ENCODE assay signal across 20 cellular contexts in the genomic region with DNA sequence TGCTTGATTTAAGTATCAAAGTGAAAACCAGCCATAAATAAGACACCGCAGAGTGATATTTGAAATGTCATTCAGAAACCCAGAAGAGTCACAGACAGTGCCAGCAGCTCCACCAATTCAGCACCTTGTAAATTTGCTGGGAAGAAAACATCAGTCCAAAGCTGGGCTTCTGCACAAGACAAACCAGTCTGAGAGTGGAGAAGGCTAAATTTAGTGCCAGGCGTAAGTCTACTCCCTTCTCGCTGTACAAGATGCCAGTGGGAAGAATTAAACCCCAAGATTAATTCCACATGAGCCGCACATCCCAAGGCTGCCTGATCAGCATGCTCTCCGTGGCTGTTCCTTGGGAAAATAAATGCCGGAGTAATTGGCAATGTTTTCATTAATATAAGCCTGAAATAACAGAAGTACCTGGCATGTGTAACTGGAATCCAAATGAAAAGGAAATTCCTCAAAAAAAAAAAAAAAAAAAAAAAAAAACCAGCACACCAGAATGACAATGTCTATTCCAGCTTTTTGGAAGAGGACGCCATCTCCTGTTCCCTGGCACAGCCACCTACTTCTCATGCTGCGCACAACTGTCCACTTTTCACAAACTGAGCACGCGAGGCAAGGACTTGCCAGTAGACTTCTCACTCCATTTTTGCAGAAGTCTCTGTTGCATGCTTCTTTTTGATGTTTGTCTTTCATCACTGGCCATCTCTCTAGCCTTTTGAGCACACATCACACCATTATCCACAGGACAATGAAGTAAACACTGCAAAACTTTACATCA.
DNase-seq lines count a peak whose midpoint lies in the region; ATAC-seq and TF ChIP-seq lines count a peak whose summit lies in the region.
"Had no signal": no experiment of that assay in that cellular context is flagged by ENCODE, and none has a peak within 500 bp of the region (broad histone marks: within the 10 kb centered on the region; RNA-seq: fewer than 3 reads in every experiment).

No MANE protein-coding gene starts in this region.

- H3K9me3 Mint-ChIP-seq in WTC11, result no peaks in the 10 kb centered on the region
- H3K9me3 Mint-ChIP-seq: activated naive CD8-positive, alpha-beta T cell treated with anti-CD3 and anti-CD28 coated beads for 36 hours; activated T-helper 1 cell treated with anti-CD3 and anti-CD28 coated beads, Interleukin-12 subunit alpha, Interleukin-12 subunit beta, Interleukin-2, Interleukin-4 antibody, amounts not matched to agents 30 ng/mL and 10 ng/mL and 1 ng/mL, durations not matched to agents 14 hours and 24 hours and 36 hours; central memory CD8-positive, alpha-beta T cell; T-helper 1 cell treated with Interleukin-12 subunit alpha and Interleukin-12 subunit beta and Interleukin-4 antibody, amounts not matched to agents 30 μg/mL and 1 μg/mL, for 36 hours had no signal

- DNase-seq in WTC11 (ENCODE audit: low spot score), result no peak
- DNase-seq in epidermal melanocyte (ENCODE audit: insufficient read length, low spot score), result peak; percentile 10
- DNase-seq in pons (ENCODE audit: low spot score), result peak; percentile 81
- no peak for DNase-seq in PC-9
- DNase-seq in DMS53 treated with DMSO at 0.1 percent for 48 hours (lab: John Stamatoyannopoulos, UW; ENCODE audit: unreplicated experiment), result no peak
- DNase-seq: activated CD8-positive, alpha-beta memory T cell treated with anti-CD3 and anti-CD28 coated beads for 24 hours; activated naive CD8-positive, alpha-beta T cell treated with anti-CD3 and anti-CD28 coated beads for 36 hours; AML-193; foreskin keratinocyte; KG1; NCI-H1092; ovary; Right ventricle myocardium superior had no signal

- CTCF ChIA-PET in WTC11 (lab: Charles Lee) (interaction anchor here (1.2 to 1.6 kb wide), 3 partner anchors 52 to 94 kb away, joined by 3 to 6 read pairs (median 4); no protein-coding TSS in a partner anchor), PC-9 (lab: Charles Lee) (no interaction called here)

- no TSS peak for BruUV-seq in PC-9 (replicated peaks; lab: Mats Ljungman, UMichigan)

- peak overlapping the region; percentile 94; the same call in 1 of the 2 replicates for H3K27ac Mint-ChIP-seq in WTC11
- H3K27ac Mint-ChIP-seq: activated naive CD8-positive, alpha-beta T cell treated with anti-CD3 and anti-CD28 coated beads for 36 hours; activated T-helper 1 cell treated with anti-CD3 and anti-CD28 coated beads, Interleukin-12 subunit alpha, Interleukin-12 subunit beta, Interleukin-2, Interleukin-4 antibody, amounts not matched to agents 30 ng/mL and 10 ng/mL and 1 ng/mL, durations not matched to agents 14 hours and 24 hours and 36 hours; T-helper 1 cell treated with Interleukin-12 subunit alpha and Interleukin-12 subunit beta and Interleukin-4 antibody, amounts not matched to agents 30 μg/mL and 1 μg/mL, for 36 hours had no signal

- no peaks in the 10 kb centered on the region for H3K79me2 ChIP-seq in PC-9 (ENCODE audit: low read depth)

- peaks cover 49% of the 10 kb centered on the region for H3K4me1 Mint-ChIP-seq in WTC11

- TF ChIP-seq CTCF in WTC11 (IDR thresholded peaks at IDR 0.05) (no peak), PC-9 (conservative IDR thresholded peaks at IDR 0.05) (no peak)

- H2AFZ ChIP-seq in PC-9, result no peak overlapping the region

- peaks cover 19% of the 10 kb centered on the region; the same call in 1 of the 2 replicates for H3K36me3 ChIP-seq in BLaER1
- H3K36me3 ChIP-seq in PC-9 (ENCODE audit: low read depth), result no peaks in the 10 kb centered on the region
- H3K36me3 ChIP-seq: ovary had no signal

- POLR2A ChIA-PET in WTC11 (lab: Charles Lee) (no interaction called here), PC-9 (lab: Charles Lee; ENCODE audit: unreplicated experiment) (no interaction called here)

- no peak overlapping the region for H3K9ac ChIP-seq in BLaER1

- no peaks in the 10 kb centered on the region for H3K27me3 Mint-ChIP-seq in WTC11 (ENCODE audit: low read depth)

- H3K4me3 ChIP-seq in BLaER1 (no peak overlapping the region), PC-9 (no peak overlapping the region)
- H3K4me3 ChIP-seq: ovary had no signal

- H3K27ac ChIP-seq in BLaER1 (peak overlapping the region; percentile 44; the same call in 1 of the 2 replicates), PC-9 (no peak overlapping the region)
- H3K27ac ChIP-seq: foreskin keratinocyte, ovary had no signal

- intact Hi-C loops in PC-9 (cut with micrococcal nuclease; ENCODE audit: unreplicated experiment), result no loop called here

- H3K27me3 ChIP-seq in BLaER1 (no peaks in the 10 kb centered on the region), PC-9 (ENCODE audit: insufficient read depth, low read depth) (no peaks in the 10 kb centered on the region)
- H3K27me3 ChIP-seq: foreskin keratinocyte, ovary had no signal

- no peak overlapping the region for H3K4me3 Mint-ChIP-seq in WTC11
- H3K4me3 Mint-ChIP-seq: activated naive CD8-positive, alpha-beta T cell treated with anti-CD3 and anti-CD28 coated beads for 36 hours; activated T-helper 1 cell treated with anti-CD3 and anti-CD28 coated beads, Interleukin-12 subunit alpha, Interleukin-12 subunit beta, Interleukin-2, Interleukin-4 antibody, amounts not matched to agents 30 ng/mL and 10 ng/mL and 1 ng/mL, durations not matched to agents 14 hours and 24 hours and 36 hours; central memory CD8-positive, alpha-beta T cell; T-helper 1 cell treated with Interleukin-12 subunit alpha and Interleukin-12 subunit beta and Interleukin-4 antibody, amounts not matched to agents 30 μg/mL and 1 μg/mL, for 36 hours had no signal

- H3F3A ChIP-seq in PC-9 (ENCODE audit: insufficient read depth, low read depth), result no peaks in the 10 kb centered on the region

- H3K9me3 ChIP-seq in BLaER1 (no peaks in the 10 kb centered on the region), PC-9 (ENCODE audit: insufficient read depth, low read depth) (no peaks in the 10 kb centered on the region)
- H3K9me3 ChIP-seq: ovary had no signal

- ATAC-seq in WTC11 (no peak), GM19328 (IDR thresholded peaks at IDR 0.05; ENCODE audit: unreplicated experiment) (no peak), HG02938 (IDR thresholded peaks at IDR 0.05; ENCODE audit: unreplicated experiment) (no peak)
- ATAC-seq: foreskin keratinocyte, left lobe of liver had no signal

- H4K20me1 ChIP-seq in BLaER1, result peaks cover 70% of the 10 kb centered on the region
- H4K20me1 ChIP-seq in PC-9 (ENCODE audit: insufficient read depth), result no peaks in the 10 kb centered on the region

- H3K9me2 ChIP-seq in PC-9 (ENCODE audit: insufficient read depth), result no peaks in the 10 kb centered on the region

- H3K4me2 ChIP-seq in BLaER1, result peak overlapping the region; percentile 93
- H3K4me2 ChIP-seq in PC-9, result no peak overlapping the region

- H3K36me3 Mint-ChIP-seq in WTC11, result no peaks in the 10 kb centered on the region
- H3K36me3 Mint-ChIP-seq: activated naive CD8-positive, alpha-beta T cell treated with anti-CD3 and anti-CD28 coated beads for 36 hours had no signal

- peaks cover 95% of the 10 kb centered on the region for H3K4me1 ChIP-seq in BLaER1
- H3K4me1 ChIP-seq in PC-9 (replicated peaks; ENCODE audit: insufficient read depth), result no peaks in the 10 kb centered on the region

TF ChIP-seq in WTC11, 78 proteins besides CTCF, POLR2A, EP300 and RAD21 (continues in another document):
- TF ChIP-seq NFE2L1 (CRISPR knock-in tag; IDR thresholded peaks at IDR 0.05) (no peak), JAZF1 (CRISPR knock-in tag; IDR thresholded peaks at IDR 0.05) (no peak), GABPB1 (CRISPR knock-in tag; IDR thresholded peaks at IDR 0.05) (no peak), ESRRA (CRISPR knock-in tag; IDR thresholded peaks at IDR 0.05; ENCODE audit: borderline replicate concordance) (no peak), TEAD4 (CRISPR knock-in tag; IDR thresholded peaks at IDR 0.05) (no peak), ZNF396 (CRISPR knock-in tag; IDR thresholded peaks at IDR 0.05; ENCODE audit: borderline replicate concordance) (no peak), ZNF219 (CRISPR knock-in tag; IDR thresholded peaks at IDR 0.05; ENCODE audit: borderline replicate concordance) (no peak), TP53 (CRISPR knock-in tag; IDR thresholded peaks at IDR 0.05) (no peak), SMAD4 (CRISPR knock-in tag; IDR thresholded peaks at IDR 0.05) (no peak), JUN (CRISPR knock-in tag; IDR thresholded peaks at IDR 0.05) (no peak)
- TF ChIP-seq, protein P1, sequence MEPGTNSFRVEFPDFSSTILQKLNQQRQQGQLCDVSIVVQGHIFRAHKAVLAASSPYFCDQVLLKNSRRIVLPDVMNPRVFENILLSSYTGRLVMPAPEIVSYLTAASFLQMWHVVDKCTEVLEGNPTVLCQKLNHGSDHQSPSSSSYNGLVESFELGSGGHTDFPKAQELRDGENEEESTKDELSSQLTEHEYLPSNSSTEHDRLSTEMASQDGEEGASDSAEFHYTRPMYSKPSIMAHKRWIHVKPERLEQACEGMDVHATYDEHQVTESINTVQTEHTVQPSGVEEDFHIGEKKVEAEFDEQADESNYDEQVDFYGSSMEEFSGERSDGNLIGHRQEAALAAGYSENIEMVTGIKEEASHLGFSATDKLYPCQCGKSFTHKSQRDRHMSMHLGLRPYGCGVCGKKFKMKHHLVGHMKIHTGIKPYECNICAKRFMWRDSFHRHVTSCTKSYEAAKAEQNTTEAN (CRISPR knock-in tag; IDR thresholded peaks at IDR 0.05), result no peak

Comparison
In these comparisons a context has a peak if more than half of its experiments do, and no peak if none do; other contexts are left out.
1. DNase-seq: peak in epidermal melanocyte (single experiment) and pons (single experiment); none in WTC11 (single experiment), PC-9 (0 of 2) and DMS53 treated with DMSO at 0.1 percent for 48 hours (single experiment).